ENCODE assay signal across 21 cellular contexts in the genomic region with DNA sequence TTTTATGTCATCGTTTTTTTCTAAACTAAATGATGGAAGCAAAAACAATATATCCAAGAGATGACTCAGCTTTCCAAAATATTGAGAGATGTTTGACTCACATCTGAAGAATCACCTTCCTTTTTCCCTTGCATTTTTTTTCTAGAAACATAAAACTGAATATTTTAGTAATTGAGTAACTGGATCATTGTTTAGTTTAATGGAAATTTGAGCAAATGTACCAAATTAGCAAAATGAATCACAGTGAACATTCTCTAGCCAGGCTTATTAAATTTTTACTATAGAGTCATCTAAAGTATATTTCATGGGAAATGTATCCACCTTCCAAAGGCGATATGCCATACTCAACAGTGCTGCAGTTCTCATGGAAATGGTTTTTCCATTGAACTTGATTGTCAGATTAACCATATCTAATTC.
DNase-seq lines count a peak whose midpoint lies in the region; ATAC-seq and TF ChIP-seq lines count a peak whose summit lies in the region.
"Had no signal": no experiment of that assay in that cellular context is flagged by ENCODE, and none has a peak within 500 bp of the region (broad histone marks: within the 10 kb centered on the region; RNA-seq: fewer than 3 reads in every experiment).

No MANE protein-coding gene starts in this region.

- H3K27me3 Mint-ChIP-seq in HFFc6 (ENCODE audit: insufficient read depth), result peaks cover 3% of the 10 kb centered on the region; the same call in 1 of the 2 replicates
- H3K27me3 Mint-ChIP-seq: dendritic cell treated with granulocyte-macrophage colony-stimulating factor and Interleukin-4, amounts not matched to agents 40 ng/mL and 50 ng/mL, for 4 days had no signal

- H3K9me3 Mint-ChIP-seq in HFFc6, result peaks cover 11% of the 10 kb centered on the region; the same call in 1 of the 2 replicates

- no peak overlapping the region for H3K4me3 ChIP-seq in fibroblast of villous mesenchyme (ENCODE audit: low read depth, low read length)
- H3K4me3 ChIP-seq: right lobe of liver had no signal

- peak overlapping the region; percentile 71 for H3K4me3 Mint-ChIP-seq in HFFc6
- H3K4me3 Mint-ChIP-seq: dendritic cell treated with granulocyte-macrophage colony-stimulating factor and Interleukin-4, amounts not matched to agents 40 ng/mL and 50 ng/mL, for 4 days had no signal

- peaks cover 62% of the 10 kb centered on the region for H3K4me1 Mint-ChIP-seq in HFFc6 (ENCODE audit: low read depth)

- TF ChIP-seq CTCF in HFFc6 (IDR thresholded peaks at IDR 0.05) (no peak), fibroblast of villous mesenchyme (IDR thresholded peaks at IDR 0.05; ENCODE audit: insufficient read depth, low read depth, low read length) (no peak)

- peaks cover 23% of the 10 kb centered on the region for H3K36me3 Mint-ChIP-seq in HFFc6 (ENCODE audit: low read depth)

- peak overlapping the region; percentile 51 for H3K27ac Mint-ChIP-seq in HFFc6
- H3K27ac Mint-ChIP-seq: dendritic cell treated with granulocyte-macrophage colony-stimulating factor and Interleukin-4, amounts not matched to agents 40 ng/mL and 50 ng/mL, for 4 days had no signal

- DNase-seq in AG08395 (ENCODE audit: low spot score) (peak; percentile 48), HFFc6 (peak; percentile 75), astrocyte of the hippocampus (ENCODE audit: low read depth, low spot score) (peak; percentile 12), fibroblast of villous mesenchyme (ENCODE audit: low read depth) (peak; percentile 60), ecto neural progenitor cell (ENCODE audit: low spot score) (no peak), SK-N-DZ (ENCODE audit: low spot score) (no peak), OCI-M2 (lab: John Stamatoyannopoulos, UW; ENCODE audit: unreplicated experiment) (no peak)
- DNase-seq: activated CD4-positive, alpha-beta T cell treated with anti-CD3 and anti-CD28 coated beads for 48 hours; activated effector memory CD4-positive, alpha-beta T cell treated with Interleukin-2 at 50 U/mL for 16 hours; AML-193; Caco-2; erythroblast; hypothalamus; NCI-H1417; NCI-H2171 treated with DMSO at 0.1 percent for 48 hours; NCI-H774; occipital lobe; right lobe of liver; stimulated activated CD4-positive, alpha-beta T cell treated with anti-CD3 and anti-CD28 coated beads, Interleukin-2, amount 100 ng/mL, for 24 hours had no signal

- no peak for ATAC-seq in GM18511 (IDR thresholded peaks at IDR 0.05; ENCODE audit: unreplicated experiment)
- ATAC-seq: right lobe of liver had no signal

Comparison
In these comparisons a context has a peak if more than half of its experiments do, and no peak if none do; other contexts are left out.
1. DNase-seq: peak in AG08395 (single experiment), HFFc6 (single experiment), astrocyte of the hippocampus (single experiment) and fibroblast of villous mesenchyme (single experiment); none in ecto neural progenitor cell (single experiment), SK-N-DZ (single experiment) and OCI-M2 (single experiment).